8 cellular contexts compared by ENCODE assay signal in genomic region chr16:714558-715447, GRCh38. TPM values are rescaled to one million over a fixed set of nuclear protein-coding genes. Genes with fewer than 3 reads are reported as not detected.
A peak's percentile ranks its signal among the peaks of the same experiment; 100 is the strongest.
DNase-seq lines count a peak whose midpoint lies in the region; ATAC-seq and TF ChIP-seq lines count a peak whose summit lies in the region.

TSS of gene METRN (plus strand) at chr16:715118. CDS start at chr16:715290, 172 bp downstream.

- no peak within 1 kb of the TSS for H3K9ac ChIP-seq in parathyroid adenoma

- no peak for TF ChIP-seq CTCF in parathyroid adenoma (IDR thresholded peaks at IDR 0.05)

- H3K4me1 ChIP-seq in parathyroid adenoma (peaks cover 16% of the 10 kb centered on the region), thymus (ENCODE audit: control insufficient read depth, insufficient read depth, low read length) (peaks cover 31% of the 10 kb centered on the region)

- peaks cover 11 to 23% (median 14%) of the 10 kb centered on the region in 3 donors for H3K4me1 Mint-ChIP-seq in T-cell
- H3K4me1 Mint-ChIP-seq in activated naive CD8-positive, alpha-beta T cell treated with anti-CD3 and anti-CD28 coated beads, Interleukin-2, amount 50 U/mL, for 24 hours, result peaks cover 18% of the 10 kb centered on the region

- H3K27me3 ChIP-seq in parathyroid adenoma (ENCODE audit: control insufficient read depth, insufficient read depth, low read length) (no peaks in the 10 kb centered on the region), thymus (ENCODE audit: control insufficient read depth, insufficient read depth) (peaks cover 8% of the 10 kb centered on the region)

- intact Hi-C loops in Right ventricle myocardium superior (cut with DNase I), result loop anchor here (2.0 to 5.0 kb wide), 2 partner anchors 70 to 342 kb away; no protein-coding TSS in a partner anchor

- H2AFZ ChIP-seq in parathyroid adenoma, result peak within 1 kb of the TSS; percentile 56

- H3K27ac Mint-ChIP-seq in T-cell, result peak within 1 kb of the TSS in 1 of 2 donors; percentile 39
- no peak within 1 kb of the TSS for H3K27ac Mint-ChIP-seq in activated naive CD8-positive, alpha-beta T cell treated with anti-CD3 and anti-CD28 coated beads, Interleukin-2, amount 50 U/mL, for 24 hours

- H3K36me3 ChIP-seq in parathyroid adenoma (ENCODE audit: control insufficient read depth, insufficient read depth, low read length), result no peaks in the 10 kb centered on the region
- no peaks in the 10 kb centered on the region for H3K36me3 ChIP-seq in thymus (ENCODE audit: control insufficient read depth, insufficient read depth)

- ATAC-seq in GM21529 (IDR thresholded peaks at IDR 0.05; ENCODE audit: unreplicated experiment), result peak; percentile 74
- peak; percentile 90 to 93 (median 91) for ATAC-seq in T-cell (replicated peaks in 1 of 4)
- ATAC-seq in activated naive CD8-positive, alpha-beta T cell treated with anti-CD3 and anti-CD28 coated beads, Interleukin-2, amount 50 U/mL, for 24 hours, result peak; percentile 77
- ATAC-seq in Right ventricle myocardium superior (ENCODE audit: poor library complexity), result peak; percentile 94

- no peaks in the 10 kb centered on the region for H3K9me3 Mint-ChIP-seq in T-cell
- no peaks in the 10 kb centered on the region for H3K9me3 Mint-ChIP-seq in activated naive CD8-positive, alpha-beta T cell treated with anti-CD3 and anti-CD28 coated beads, Interleukin-2, amount 50 U/mL, for 24 hours

- peak; percentile 71 for DNase-seq in COR-L47 (lab: John Stamatoyannopoulos, UW)
- DNase-seq in LoVo (ENCODE audit: low spot score), result peak; percentile 93
- peak; percentile 66 to 92 (median 81) for DNase-seq in T-cell
- DNase-seq in activated naive CD8-positive, alpha-beta T cell treated with anti-CD3 and anti-CD28 coated beads, Interleukin-2, amount 50 U/mL, for 24 hours, result peak; percentile 95
- peak; percentile 96 for DNase-seq in Right ventricle myocardium superior

- POLR2A ChIA-PET in T-cell (lab: Charles Lee), result interaction anchor here in 1 of 2 donors (0.6 kb wide), 1 partner anchor 29 kb away, joined by 3 read pairs; no protein-coding TSS in a partner anchor

- H3K36me3 Mint-ChIP-seq in T-cell, result no peaks in the 10 kb centered on the region
- no peaks in the 10 kb centered on the region for H3K36me3 Mint-ChIP-seq in activated naive CD8-positive, alpha-beta T cell treated with anti-CD3 and anti-CD28 coated beads, Interleukin-2, amount 50 U/mL, for 24 hours (ENCODE audit: low read depth)

- no peaks in the 10 kb centered on the region for H3K9me3 ChIP-seq in parathyroid adenoma (ENCODE audit: control insufficient read depth, low read length)
- H3K9me3 ChIP-seq in thymus (ENCODE audit: control insufficient read depth), result no peaks in the 10 kb centered on the region

- H3K4me3 Mint-ChIP-seq in T-cell, result peak within 1 kb of the TSS; percentile 57 to 68 (median 61)
- peak within 1 kb of the TSS; percentile 61 for H3K4me3 Mint-ChIP-seq in activated naive CD8-positive, alpha-beta T cell treated with anti-CD3 and anti-CD28 coated beads, Interleukin-2, amount 50 U/mL, for 24 hours

- WGBS in thymus, result 7% methylated on average over 104 of the region's 104 CpGs

- peak within 1 kb of the TSS; percentile 45 for H3K4me3 ChIP-seq in parathyroid adenoma (ENCODE audit: low read depth, low read length)
- H3K4me3 ChIP-seq in thymus (ENCODE audit: low read length), result peak within 1 kb of the TSS; percentile 88

- H3K27ac ChIP-seq in parathyroid adenoma, result no peak within 1 kb of the TSS
- peak within 1 kb of the TSS; percentile 18 for H3K27ac ChIP-seq in thymus (ENCODE audit: low read depth)

- H3K27me3 Mint-ChIP-seq in T-cell, result peaks cover 9 to 20% of the 10 kb centered on the region in 2 donors
- peaks cover 19% of the 10 kb centered on the region for H3K27me3 Mint-ChIP-seq in activated naive CD8-positive, alpha-beta T cell treated with anti-CD3 and anti-CD28 coated beads, Interleukin-2, amount 50 U/mL, for 24 hours

- CTCF ChIA-PET in T-cell (lab: Charles Lee), result no interaction called here

- H3K4me2 ChIP-seq in parathyroid adenoma (ENCODE audit: low read length), result peak within 1 kb of the TSS; percentile 74

- H3K79me2 ChIP-seq in parathyroid adenoma, result peaks cover 2% of the 10 kb centered on the region

RNA-seq across cellular contexts. Expression of gene METRN, which starts in this region (rescaled TPM):
- total RNA-seq in T-cell (10 to 100 TPM in 3 of 5 donors, 1 to 10 TPM in 2; 4.2 to 18.2 (median 12.0) TPM), Right ventricle myocardium superior (59.6 TPM)
- polyA plus RNA-seq in thymus, result 24.2 TPM
